ENCODE assay signal across 19 cellular contexts in genomic region chr6:90941885-90942284, GRCh38.
"Had no signal": no experiment of that assay in that cellular context is flagged by ENCODE, and none has a peak within 500 bp of the region (broad histone marks: within the 10 kb centered on the region; RNA-seq: fewer than 3 reads in every experiment).

No MANE protein-coding gene starts in this region.

- H3K27me3 Mint-ChIP-seq: activated naive CD4-positive, alpha-beta T cell treated with anti-CD3 and anti-CD28 coated beads, Interleukin-2, amount 50 U/mL, for 24 hours had no signal

- H3K36me3 Mint-ChIP-seq: activated naive CD4-positive, alpha-beta T cell treated with anti-CD3 and anti-CD28 coated beads, Interleukin-2, amount 50 U/mL, for 24 hours; brain had no signal

- DNase-seq: activated CD4-positive, CD25-positive, alpha-beta regulatory T cell treated with anti-CD3 and anti-CD28 coated beads, Interleukin-2, amount 50 U/mL, for 72 hours; activated gamma-delta T cell treated with Interleukin-2 at 50 U/mL for 16 hours; activated T-cell treated with anti-CD3 and anti-CD28 coated beads, Interleukin-2, amount 50 U/mL, for 1 hour; aorta; central memory CD4-positive, alpha-beta T cell; dermis blood vessel endothelial cell; effector CD8-positive, alpha-beta T cell; foreskin melanocyte; left lung; nucleus accumbens; right lobe of liver; small intestine; stimulated activated CD4-positive, alpha-beta T cell treated with anti-CD3 and anti-CD28 coated beads, Interleukin-15, amount 100 ng/mL, for 24 hours; stimulated activated naive CD4-positive, alpha-beta T cell; SW 1271; upper lobe of left lung; WERI-Rb-1 had no signal

- H3K9me3 Mint-ChIP-seq: activated naive CD4-positive, alpha-beta T cell treated with anti-CD3 and anti-CD28 coated beads, Interleukin-2, amount 50 U/mL, for 24 hours; brain had no signal

- H3K4me3 Mint-ChIP-seq: activated naive CD4-positive, alpha-beta T cell treated with anti-CD3 and anti-CD28 coated beads, Interleukin-2, amount 50 U/mL, for 24 hours; brain had no signal

- H3K27ac Mint-ChIP-seq: activated naive CD4-positive, alpha-beta T cell treated with anti-CD3 and anti-CD28 coated beads, Interleukin-2, amount 50 U/mL, for 24 hours had no signal
